1 cellular context compared by ENCODE assay signal in the genomic region with DNA sequence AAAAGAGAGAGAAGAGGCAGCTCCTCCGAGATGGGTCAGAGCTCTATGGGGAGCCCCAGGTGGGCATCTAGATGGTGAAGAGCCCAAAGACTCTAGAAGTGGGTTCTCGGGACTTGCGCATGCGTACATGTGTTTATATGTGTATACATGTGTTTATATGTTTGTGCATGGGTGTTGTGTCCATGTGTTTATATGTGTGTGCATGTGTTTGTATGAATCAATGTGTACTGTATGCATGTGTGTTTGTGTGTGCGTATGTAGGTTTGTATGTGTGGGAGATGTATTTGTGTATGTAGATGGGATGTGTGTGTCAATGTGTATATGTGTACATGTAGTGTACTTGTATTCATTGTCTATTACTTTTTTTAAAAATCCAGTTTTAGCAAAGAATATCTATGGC.
TF ChIP-seq lines count a peak whose summit lies in the region.

No MANE protein-coding gene starts in this region.

TF ChIP-seq in A549, 52 proteins besides CTCF, POLR2A, EP300 and RAD21 (continued from another document):
- TF ChIP-seq KDM1A (IDR thresholded peaks at IDR 0.05; ENCODE audit: low read depth) = no peak
- no peak for TF ChIP-seq CBX8 (IDR thresholded peaks at IDR 0.05)
- TF ChIP-seq, protein P1, sequence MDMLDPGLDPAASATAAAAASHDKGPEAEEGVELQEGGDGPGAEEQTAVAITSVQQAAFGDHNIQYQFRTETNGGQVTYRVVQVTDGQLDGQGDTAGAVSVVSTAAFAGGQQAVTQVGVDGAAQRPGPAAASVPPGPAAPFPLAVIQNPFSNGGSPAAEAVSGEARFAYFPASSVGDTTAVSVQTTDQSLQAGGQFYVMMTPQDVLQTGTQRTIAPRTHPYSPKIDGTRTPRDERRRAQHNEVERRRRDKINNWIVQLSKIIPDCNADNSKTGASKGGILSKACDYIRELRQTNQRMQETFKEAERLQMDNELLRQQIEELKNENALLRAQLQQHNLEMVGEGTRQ (IDR thresholded peaks at IDR 0.05) = no peak
- no peak for TF ChIP-seq MAFK (IDR thresholded peaks at IDR 0.05; ENCODE audit: partially characterized antibody)
- TF ChIP-seq, protein P2, sequence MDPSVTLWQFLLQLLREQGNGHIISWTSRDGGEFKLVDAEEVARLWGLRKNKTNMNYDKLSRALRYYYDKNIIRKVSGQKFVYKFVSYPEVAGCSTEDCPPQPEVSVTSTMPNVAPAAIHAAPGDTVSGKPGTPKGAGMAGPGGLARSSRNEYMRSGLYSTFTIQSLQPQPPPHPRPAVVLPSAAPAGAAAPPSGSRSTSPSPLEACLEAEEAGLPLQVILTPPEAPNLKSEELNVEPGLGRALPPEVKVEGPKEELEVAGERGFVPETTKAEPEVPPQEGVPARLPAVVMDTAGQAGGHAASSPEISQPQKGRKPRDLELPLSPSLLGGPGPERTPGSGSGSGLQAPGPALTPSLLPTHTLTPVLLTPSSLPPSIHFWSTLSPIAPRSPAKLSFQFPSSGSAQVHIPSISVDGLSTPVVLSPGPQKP (IDR thresholded peaks at IDR 0.05; ENCODE audit: low read depth, low read length) = no peak
- TF ChIP-seq, protein P3, sequence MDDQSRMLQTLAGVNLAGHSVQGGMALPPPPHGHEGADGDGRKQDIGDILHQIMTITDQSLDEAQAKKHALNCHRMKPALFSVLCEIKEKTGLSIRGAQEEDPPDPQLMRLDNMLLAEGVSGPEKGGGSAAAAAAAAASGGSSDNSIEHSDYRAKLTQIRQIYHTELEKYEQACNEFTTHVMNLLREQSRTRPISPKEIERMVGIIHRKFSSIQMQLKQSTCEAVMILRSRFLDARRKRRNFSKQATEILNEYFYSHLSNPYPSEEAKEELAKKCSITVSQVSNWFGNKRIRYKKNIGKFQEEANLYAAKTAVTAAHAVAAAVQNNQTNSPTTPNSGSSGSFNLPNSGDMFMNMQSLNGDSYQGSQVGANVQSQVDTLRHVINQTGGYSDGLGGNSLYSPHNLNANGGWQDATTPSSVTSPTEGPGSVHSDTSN (IDR thresholded peaks at IDR 0.05) = no peak
- no peak for TF ChIP-seq HOXA7 (CRISPR knock-in tag; IDR thresholded peaks at IDR 0.05)
- no peak for TF ChIP-seq POLR2AphosphoS2 (conservative IDR thresholded peaks at IDR 0.05; ENCODE audit: low read length)
- no peak for TF ChIP-seq ZNF302 (CRISPR knock-in tag; IDR thresholded peaks at IDR 0.05)
- no peak for TF ChIP-seq CHD4 (IDR thresholded peaks at IDR 0.05; ENCODE audit: borderline replicate concordance)
- TF ChIP-seq SMC3 (IDR thresholded peaks at IDR 0.05) = no peak
- no peak for TF ChIP-seq HDAC2 (IDR thresholded peaks at IDR 0.05)
- no peak for TF ChIP-seq SREBF2 (IDR thresholded peaks at IDR 0.05)
- TF ChIP-seq NFE2L2 (conservative IDR thresholded peaks at IDR 0.05; ENCODE audit: low read length) = no peak
- no peak for TF ChIP-seq RARB (CRISPR knock-in tag; IDR thresholded peaks at IDR 0.05)
- no peak for TF ChIP-seq FOXS1 (CRISPR knock-in tag; IDR thresholded peaks at IDR 0.05)
- TF ChIP-seq ZC3H11A (IDR thresholded peaks at IDR 0.05) = no peak
